In the genomic region with DNA sequence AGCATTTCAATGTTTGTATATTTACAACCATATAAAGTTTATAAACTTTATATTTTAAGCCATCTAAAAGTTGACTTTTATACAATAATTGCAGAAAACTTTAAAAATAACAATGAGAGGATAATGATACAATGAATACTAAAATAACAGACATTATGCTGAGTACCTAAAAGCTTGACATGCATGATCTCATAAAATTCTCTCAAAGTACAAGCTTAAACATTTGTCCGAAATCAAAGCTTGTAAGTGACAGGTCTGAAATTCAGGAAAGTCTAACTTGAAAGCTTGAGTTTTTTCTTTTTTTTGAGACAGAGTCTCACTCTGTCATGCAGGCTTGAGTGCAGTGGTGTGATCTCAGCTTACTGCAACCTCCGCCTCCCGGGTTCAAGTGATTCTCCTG, we compare ENCODE assay signal across 16 cellular contexts.
DNase-seq lines count a peak whose midpoint lies in the region; ATAC-seq and TF ChIP-seq lines count a peak whose summit lies in the region.
"Had no signal": no experiment of that assay in that cellular context is flagged by ENCODE, and none has a peak within 500 bp of the region (broad histone marks: within the 10 kb centered on the region; RNA-seq: fewer than 3 reads in every experiment).

No MANE protein-coding gene starts in this region.

- 95% methylated on average over 3 of the region's 3 CpGs for WGBS in smooth muscle cell (ENCODE audit: low lambda C conversion rate)

- H4K20me1 ChIP-seq in PC-9 (ENCODE audit: insufficient read depth) (peaks cover 17% of the 10 kb centered on the region), smooth muscle cell (ENCODE audit: low read depth) (peaks cover 20% of the 10 kb centered on the region)

- DNase-seq in left ventricle myocardium inferior, result no peak
- no peak for DNase-seq in Right ventricle myocardium superior
- DNase-seq in PC-9, result no peak
- DNase-seq in epithelial cell of prostate (ENCODE audit: low read depth, low spot score), result no peak
- no peak for DNase-seq in smooth muscle cell (lab: John Stamatoyannopoulos, UW; ENCODE audit: unreplicated experiment)
- DNase-seq in substantia nigra (lab: John Stamatoyannopoulos, UW), result no peak
- DNase-seq: 8988T; BE2C; CD4-positive, alpha-beta memory T cell; DMS79; GOT3; H9 had no signal

- H3K9ac ChIP-seq in smooth muscle cell (ENCODE audit: low read depth), result peak overlapping the region; percentile 80

- ATAC-seq in Right ventricle myocardium superior (ENCODE audit: poor library complexity) (no peak), GM18867 (IDR thresholded peaks at IDR 0.05; ENCODE audit: unreplicated experiment) (no peak)
- no peak for ATAC-seq in stimulated activated memory B cell treated with anti-CD40 and anti-IgM and Interleukin-4, amounts not matched to agents 10 μg/mL and 1 μg/mL and 100 μg/mL, for 72 hours

- peaks cover 39% of the 10 kb centered on the region for H3K36me3 ChIP-seq in left ventricle myocardium inferior
- H3K36me3 ChIP-seq in PC-9 (ENCODE audit: low read depth), result peaks cover 53% of the 10 kb centered on the region
- H3K36me3 ChIP-seq in smooth muscle cell (ENCODE audit: low read depth), result peaks cover 30% of the 10 kb centered on the region

- H3K36me3 Mint-ChIP-seq in stimulated activated memory B cell treated with anti-CD40 and anti-IgM and Interleukin-4, amounts not matched to agents 10 μg/mL and 1 μg/mL and 100 μg/mL, for 72 hours, result no peaks in the 10 kb centered on the region

- H3K4me2 ChIP-seq in PC-9 (no peak overlapping the region), smooth muscle cell (peak overlapping the region; percentile 12)

- H3F3A ChIP-seq in PC-9 (ENCODE audit: insufficient read depth, low read depth), result peaks cover 47% of the 10 kb centered on the region
- peaks cover 6% of the 10 kb centered on the region for H3F3A ChIP-seq in smooth muscle cell (ENCODE audit: low read depth)

- no peaks in the 10 kb centered on the region for H3K9me3 Mint-ChIP-seq in stimulated activated memory B cell treated with anti-CD40 and anti-IgM and Interleukin-4, amounts not matched to agents 10 μg/mL and 1 μg/mL and 100 μg/mL, for 72 hours
- H3K9me3 Mint-ChIP-seq: CD4-positive, alpha-beta memory T cell; H9 had no signal

- H3K4me1 ChIP-seq in left ventricle myocardium inferior (peaks cover 37% of the 10 kb centered on the region), PC-9 (replicated peaks; ENCODE audit: insufficient read depth) (peaks cover 11% of the 10 kb centered on the region), smooth muscle cell (ENCODE audit: low read depth) (peaks cover 13% of the 10 kb centered on the region)
- H3K4me1 ChIP-seq: BE2C had no signal

- H3K79me2 ChIP-seq in PC-9 (ENCODE audit: low read depth) (no peaks in the 10 kb centered on the region; the same call in 1 of the 2 replicates), smooth muscle cell (ENCODE audit: low read depth) (peaks cover 12% of the 10 kb centered on the region)

- H3K9me2 ChIP-seq in PC-9 (ENCODE audit: insufficient read depth), result no peaks in the 10 kb centered on the region

- no peak overlapping the region for H3K27ac Mint-ChIP-seq in stimulated activated memory B cell treated with anti-CD40 and anti-IgM and Interleukin-4, amounts not matched to agents 10 μg/mL and 1 μg/mL and 100 μg/mL, for 72 hours
- H3K27ac Mint-ChIP-seq: CD4-positive, alpha-beta memory T cell; H9 had no signal

- H3K27me3 ChIP-seq in left ventricle myocardium inferior (ENCODE audit: low read depth), result no peaks in the 10 kb centered on the region
- no peaks in the 10 kb centered on the region for H3K27me3 ChIP-seq in PC-9 (ENCODE audit: insufficient read depth, low read depth)
- no peaks in the 10 kb centered on the region for H3K27me3 ChIP-seq in smooth muscle cell (ENCODE audit: low read depth)
- H3K27me3 ChIP-seq: BE2C had no signal

- intact Hi-C loops in left ventricle myocardium inferior (cut with micrococcal nuclease) (no loop called here), Right ventricle myocardium superior (cut with DNase I) (no loop called here), PC-9 (cut with micrococcal nuclease; ENCODE audit: unreplicated experiment) (loop anchor here (5.0 kb wide), 1 partner anchor 42 kb away; no protein-coding TSS in a partner anchor)

- H3K9me3 ChIP-seq in left ventricle myocardium inferior (replicated peaks) (no peaks in the 10 kb centered on the region), PC-9 (ENCODE audit: insufficient read depth, low read depth) (no peaks in the 10 kb centered on the region), smooth muscle cell (replicated peaks; ENCODE audit: low read depth) (no peaks in the 10 kb centered on the region)
- H3K9me3 ChIP-seq: BE2C had no signal

- no peak for TF ChIP-seq CTCF in left ventricle myocardium inferior (IDR thresholded peaks at IDR 0.05; ENCODE audit: borderline replicate concordance)
- no peak for TF ChIP-seq CTCF in PC-9 (conservative IDR thresholded peaks at IDR 0.05)
- TF ChIP-seq CTCF in smooth muscle cell (IDR thresholded peaks at IDR 0.05; ENCODE audit: borderline replicate concordance, insufficient read depth, poor library complexity, severe bottlenecking), result no peak

- no peak overlapping the region for H3K4me3 Mint-ChIP-seq in stimulated activated memory B cell treated with anti-CD40 and anti-IgM and Interleukin-4, amounts not matched to agents 10 μg/mL and 1 μg/mL and 100 μg/mL, for 72 hours
- H3K4me3 Mint-ChIP-seq: CD4-positive, alpha-beta memory T cell; H9 had no signal

- H3K4me1 Mint-ChIP-seq in stimulated activated memory B cell treated with anti-CD40 and anti-IgM and Interleukin-4, amounts not matched to agents 10 μg/mL and 1 μg/mL and 100 μg/mL, for 72 hours, result no peaks in the 10 kb centered on the region
- H3K4me1 Mint-ChIP-seq: H9 had no signal

- H3K4me3 ChIP-seq in left ventricle myocardium inferior, result no peak overlapping the region
- H3K4me3 ChIP-seq in PC-9, result no peak overlapping the region
- H3K4me3 ChIP-seq in smooth muscle cell, result no peak overlapping the region

- CTCF ChIA-PET in PC-9 (lab: Charles Lee), result no interaction called here

- peak overlapping the region; percentile 62 for H3K27ac ChIP-seq in left ventricle myocardium inferior (replicated peaks)
- peak overlapping the region; percentile 55 for H3K27ac ChIP-seq in PC-9
- H3K27ac ChIP-seq in epithelial cell of prostate, result peak overlapping the region; percentile 74
- H3K27ac ChIP-seq in smooth muscle cell (ENCODE audit: low read depth), result peak overlapping the region; percentile 93
- H3K27ac ChIP-seq in substantia nigra (ENCODE audit: low read depth, low read length, poor library complexity, severe bottlenecking), result no peak overlapping the region
- H3K27ac ChIP-seq: C4-2B, HL-60 had no signal

- POLR2A ChIA-PET in PC-9 (lab: Charles Lee; ENCODE audit: unreplicated experiment), result interaction anchor here (0.6 kb wide), 1 partner anchor 98 kb away, joined by 4 read pairs; no protein-coding TSS in a partner anchor

- no peak overlapping the region for H2AFZ ChIP-seq in PC-9
- no peak overlapping the region for H2AFZ ChIP-seq in smooth muscle cell (ENCODE audit: low read depth)

- no peaks in the 10 kb centered on the region for H3K27me3 Mint-ChIP-seq in stimulated activated memory B cell treated with anti-CD40 and anti-IgM and Interleukin-4, amounts not matched to agents 10 μg/mL and 1 μg/mL and 100 μg/mL, for 72 hours
- H3K27me3 Mint-ChIP-seq: CD4-positive, alpha-beta memory T cell had no signal

- no TSS peak for BruUV-seq in PC-9 (replicated peaks; lab: Mats Ljungman, UMichigan)
